2 cellular contexts compared by ENCODE assay signal in the genomic region with DNA sequence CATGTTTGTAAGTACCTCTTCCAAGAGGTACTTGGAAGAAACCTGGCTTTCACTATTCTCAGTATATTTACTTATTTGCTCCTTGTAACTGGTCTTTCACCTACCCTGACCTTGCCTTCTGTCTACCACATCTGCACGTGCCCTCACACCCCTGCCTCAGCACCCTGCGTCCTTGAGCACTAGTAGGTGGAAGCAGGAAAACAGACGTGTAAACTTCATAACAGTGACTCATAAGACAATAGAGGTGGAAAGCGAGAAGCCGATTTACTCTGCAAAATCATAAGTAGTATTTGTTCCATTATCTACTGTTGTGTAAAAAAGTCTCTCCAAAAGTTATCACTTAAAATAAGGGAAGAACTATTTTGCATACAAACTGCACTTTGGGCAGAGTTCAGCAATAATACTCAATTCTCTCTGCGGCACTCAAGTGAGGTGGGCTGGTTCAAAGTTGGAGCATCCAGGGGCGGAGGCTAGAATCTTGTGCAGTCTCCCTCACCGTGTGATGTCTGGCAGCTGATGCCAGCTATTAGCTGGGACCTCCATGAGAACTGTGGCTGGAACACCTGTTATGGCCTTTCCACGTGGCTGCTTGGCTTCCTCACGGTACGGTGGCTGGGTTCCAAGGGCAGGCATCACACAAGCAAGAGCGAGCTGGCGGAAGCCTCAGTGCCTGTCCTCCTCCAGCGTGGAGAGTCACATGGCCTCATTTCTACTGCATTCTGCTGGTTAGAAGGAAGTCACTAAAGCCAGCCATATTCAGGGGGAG.
TF ChIP-seq lines count a peak whose summit lies in the region.

No MANE protein-coding gene starts in this region.

TF ChIP-seq in Ishikawa, 13 proteins besides CTCF, POLR2A, EP300 and RAD21 (continued from another document):
- TF ChIP-seq CEBPB (IDR thresholded peaks at IDR 0.05): no peak
- TF ChIP-seq, protein P1, sequence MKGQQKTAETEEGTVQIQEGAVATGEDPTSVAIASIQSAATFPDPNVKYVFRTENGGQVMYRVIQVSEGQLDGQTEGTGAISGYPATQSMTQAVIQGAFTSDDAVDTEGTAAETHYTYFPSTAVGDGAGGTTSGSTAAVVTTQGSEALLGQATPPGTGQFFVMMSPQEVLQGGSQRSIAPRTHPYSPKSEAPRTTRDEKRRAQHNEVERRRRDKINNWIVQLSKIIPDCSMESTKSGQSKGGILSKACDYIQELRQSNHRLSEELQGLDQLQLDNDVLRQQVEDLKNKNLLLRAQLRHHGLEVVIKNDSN (IDR thresholded peaks at IDR 0.05): peak; percentile 52
TF ChIP-seq in Ishikawa: peak in this region for 2.

TF ChIP-seq in GM12878, 131 proteins besides CTCF, POLR2A, EP300 and RAD21 (continued from another document):
- TF ChIP-seq, protein P2, sequence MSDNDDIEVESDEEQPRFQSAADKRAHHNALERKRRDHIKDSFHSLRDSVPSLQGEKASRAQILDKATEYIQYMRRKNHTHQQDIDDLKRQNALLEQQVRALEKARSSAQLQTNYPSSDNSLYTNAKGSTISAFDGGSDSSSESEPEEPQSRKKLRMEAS (IDR thresholded peaks at IDR 0.05; ENCODE audit: low read depth, low read length): peak; percentile 45; the same call in 1 of the 2 replicates
- TF ChIP-seq HDAC2 (IDR thresholded peaks at IDR 0.05) (no peak), RAD51 (IDR thresholded peaks at IDR 0.05) (peak; percentile 85), MYC (IDR thresholded peaks at IDR 0.05; ENCODE audit: insufficient read depth, insufficient read length, insufficient replicate concordance, low read length, severe bottlenecking) (peak; percentile 81), RFX5 (IDR thresholded peaks at IDR 0.05; ENCODE audit: low read depth, low read length) (no peak), SMARCA5 (IDR thresholded peaks at IDR 0.05) (no peak), POLR2AphosphoS5 (IDR thresholded peaks at IDR 0.05; ENCODE audit: low read length) (peak; percentile 62), SIN3A (IDR thresholded peaks at IDR 0.05; ENCODE audit: low read depth, low read length) (0 out of 2 replicates have a peak, but pooled peaks have one; percentile 39), MYB (IDR thresholded peaks at IDR 0.05; ENCODE audit: borderline replicate concordance, low read depth, low read length) (no peak), BHLHE40 (IDR thresholded peaks at IDR 0.05; ENCODE audit: borderline replicate concordance in 1 of 2, low read depth in 2 of 2, low read length in 1 of 2) (peak; percentile 83 to 86), FOXK2 (IDR thresholded peaks at IDR 0.05) (no peak), MLLT1 (IDR thresholded peaks at IDR 0.05) (peak; percentile 52), TAF1 (IDR thresholded peaks at IDR 0.05; ENCODE audit: borderline replicate concordance, low read depth, low read length) (0 out of 2 replicates have a peak, but pooled peaks have one; percentile 25), EED (IDR thresholded peaks at IDR 0.05; ENCODE audit: low read depth) (peak; percentile 55; the same call in 1 of the 2 replicates), IKZF2 (IDR thresholded peaks at IDR 0.05) (0 out of 4 replicates have a peak, but pooled peaks have one; percentile 10 to 20), HDGF (IDR thresholded peaks at IDR 0.05) (peak; percentile 49; the same call in 1 of the 2 replicates), PAX5 (IDR thresholded peaks at IDR 0.05; ENCODE audit: borderline replicate concordance, low read depth, low read length) (peak; percentile 43; the same call in 1 of the 2 replicates), IKZF1 (conservative IDR thresholded peaks at IDR 0.05) (peak; percentile 10; the same call in 1 of the 2 replicates), NBN (IDR thresholded peaks at IDR 0.05) (0 out of 2 replicates have a peak, but pooled peaks have one; percentile 21), TCF12 (IDR thresholded peaks at IDR 0.05; ENCODE audit: low read depth, low read length) (0 out of 2 replicates have a peak, but pooled peaks have one; percentile 14), ZNF24 (IDR thresholded peaks at IDR 0.05) (no peak), STAT1 (conservative IDR thresholded peaks at IDR 0.05) (no peak), MXI1 (IDR thresholded peaks at IDR 0.05; ENCODE audit: low read depth, low read length) (peak; percentile 42; the same call in 1 of the 2 replicates), CREM (IDR thresholded peaks at IDR 0.05; ENCODE audit: low read depth) (no peak), ZZZ3 (IDR thresholded peaks at IDR 0.05; ENCODE audit: control insufficient read depth, insufficient read length, low read depth) (no peak), TARDBP (IDR thresholded peaks at IDR 0.05; ENCODE audit: borderline replicate concordance) (no peak), TCF3 (IDR thresholded peaks at IDR 0.05; ENCODE audit: borderline replicate concordance, insufficient read depth, low read depth, low read length) (0 out of 2 replicates have a peak, but pooled peaks have one; percentile 64), RELA (IDR thresholded peaks at IDR 0.05; ENCODE audit: borderline replicate concordance, partially characterized antibody) (no peak)
- TF ChIP-seq, protein P3, sequence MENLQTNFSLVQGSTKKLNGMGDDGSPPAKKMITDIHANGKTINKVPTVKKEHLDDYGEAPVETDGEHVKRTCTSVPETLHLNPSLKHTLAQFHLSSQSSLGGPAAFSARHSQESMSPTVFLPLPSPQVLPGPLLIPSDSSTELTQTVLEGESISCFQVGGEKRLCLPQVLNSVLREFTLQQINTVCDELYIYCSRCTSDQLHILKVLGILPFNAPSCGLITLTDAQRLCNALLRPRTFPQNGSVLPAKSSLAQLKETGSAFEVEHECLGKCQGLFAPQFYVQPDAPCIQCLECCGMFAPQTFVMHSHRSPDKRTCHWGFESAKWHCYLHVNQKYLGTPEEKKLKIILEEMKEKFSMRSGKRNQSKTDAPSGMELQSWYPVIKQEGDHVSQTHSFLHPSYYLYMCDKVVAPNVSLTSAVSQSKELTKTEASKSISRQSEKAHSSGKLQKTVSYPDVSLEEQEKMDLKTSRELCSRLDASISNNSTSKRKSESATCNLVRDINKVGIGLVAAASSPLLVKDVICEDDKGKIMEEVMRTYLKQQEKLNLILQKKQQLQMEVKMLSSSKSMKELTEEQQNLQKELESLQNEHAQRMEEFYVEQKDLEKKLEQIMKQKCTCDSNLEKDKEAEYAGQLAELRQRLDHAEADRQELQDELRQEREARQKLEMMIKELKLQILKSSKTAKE (IDR thresholded peaks at IDR 0.05; ENCODE audit: low read depth, poor library complexity, severe bottlenecking): no peak
- TF ChIP-seq, protein P4, sequence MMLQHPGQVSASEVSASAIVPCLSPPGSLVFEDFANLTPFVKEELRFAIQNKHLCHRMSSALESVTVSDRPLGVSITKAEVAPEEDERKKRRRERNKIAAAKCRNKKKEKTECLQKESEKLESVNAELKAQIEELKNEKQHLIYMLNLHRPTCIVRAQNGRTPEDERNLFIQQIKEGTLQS (IDR thresholded peaks at IDR 0.05; ENCODE audit: borderline replicate concordance, extremely low read depth, low read depth, low read length): peak; percentile 30; the same call in 1 of the 2 replicates
- TF ChIP-seq, protein P1 (IDR thresholded peaks at IDR 0.05; ENCODE audit: borderline replicate concordance, extremely low read length, insufficient read depth, low read depth, low read length): peak; percentile 75
- TF ChIP-seq, protein P5, sequence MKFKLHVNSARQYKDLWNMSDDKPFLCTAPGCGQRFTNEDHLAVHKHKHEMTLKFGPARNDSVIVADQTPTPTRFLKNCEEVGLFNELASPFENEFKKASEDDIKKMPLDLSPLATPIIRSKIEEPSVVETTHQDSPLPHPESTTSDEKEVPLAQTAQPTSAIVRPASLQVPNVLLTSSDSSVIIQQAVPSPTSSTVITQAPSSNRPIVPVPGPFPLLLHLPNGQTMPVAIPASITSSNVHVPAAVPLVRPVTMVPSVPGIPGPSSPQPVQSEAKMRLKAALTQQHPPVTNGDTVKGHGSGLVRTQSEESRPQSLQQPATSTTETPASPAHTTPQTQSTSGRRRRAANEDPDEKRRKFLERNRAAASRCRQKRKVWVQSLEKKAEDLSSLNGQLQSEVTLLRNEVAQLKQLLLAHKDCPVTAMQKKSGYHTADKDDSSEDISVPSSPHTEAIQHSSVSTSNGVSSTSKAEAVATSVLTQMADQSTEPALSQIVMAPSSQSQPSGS (IDR thresholded peaks at IDR 0.05; ENCODE audit: low read length): no peak
- TF ChIP-seq, protein P6, sequence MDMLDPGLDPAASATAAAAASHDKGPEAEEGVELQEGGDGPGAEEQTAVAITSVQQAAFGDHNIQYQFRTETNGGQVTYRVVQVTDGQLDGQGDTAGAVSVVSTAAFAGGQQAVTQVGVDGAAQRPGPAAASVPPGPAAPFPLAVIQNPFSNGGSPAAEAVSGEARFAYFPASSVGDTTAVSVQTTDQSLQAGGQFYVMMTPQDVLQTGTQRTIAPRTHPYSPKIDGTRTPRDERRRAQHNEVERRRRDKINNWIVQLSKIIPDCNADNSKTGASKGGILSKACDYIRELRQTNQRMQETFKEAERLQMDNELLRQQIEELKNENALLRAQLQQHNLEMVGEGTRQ (IDR thresholded peaks at IDR 0.05; ENCODE audit: borderline replicate concordance, low read depth, low read length): peak; percentile 39; the same call in 1 of the 2 replicates
TF ChIP-seq in GM12878: peak in this region for 21.
